Comparison of ENCODE assay signal across 14 cellular contexts in the genomic region with DNA sequence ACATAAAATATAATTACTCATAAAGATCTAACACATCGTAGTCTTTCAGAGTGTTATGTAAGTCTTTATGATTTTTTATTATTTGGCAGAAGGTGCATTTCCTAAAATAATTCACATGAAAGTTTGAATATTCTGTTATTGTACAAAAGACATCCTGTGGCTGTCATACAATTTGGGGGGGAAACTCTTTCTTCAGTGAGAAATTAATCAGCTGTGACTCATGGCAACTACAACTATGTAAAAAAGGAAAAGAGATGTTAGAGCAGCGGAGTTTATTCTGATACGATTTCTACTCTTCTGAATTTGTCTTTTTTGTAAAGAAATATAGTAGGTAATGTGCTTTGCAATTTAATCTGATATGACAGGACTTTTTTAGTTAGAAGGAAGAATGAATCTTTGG. TPM values are rescaled to one million over a fixed set of nuclear protein-coding genes. Genes with fewer than 3 reads are reported as not detected.
DNase-seq lines count a peak whose midpoint lies in the region; ATAC-seq lines count a peak whose summit lies in the region.
"Had no signal": no experiment of that assay in that cellular context is flagged by ENCODE, and none has a peak within 500 bp of the region (broad histone marks: within the 10 kb centered on the region; RNA-seq: fewer than 3 reads in every experiment).

No MANE protein-coding gene starts in this region.

- peaks cover 3% of the 10 kb centered on the region for H3K36me3 Mint-ChIP-seq in stimulated activated naive CD8-positive, alpha-beta T cell treated with anti-CD3 and anti-CD28 coated beads, Interleukin-15, Interleukin-2, amounts not matched to agents 100 ng/mL and 50 ng/mL, for 24 hours (ENCODE audit: low read depth)
- peaks cover 12% of the 10 kb centered on the region for H3K36me3 Mint-ChIP-seq in IgD-negative memory B cell
- H3K36me3 Mint-ChIP-seq in stimulated activated naive B cell treated with anti-CD40 and anti-IgM and Interleukin-4, amounts not matched to agents 10 μg/mL and 1 μg/mL and 100 μg/mL, for 72 hours: peaks cover 15 to 38% of the 10 kb centered on the region in 2 donors
- H3K36me3 Mint-ChIP-seq: CD14-positive monocyte had no signal

- DNase-seq in stimulated activated naive CD8-positive, alpha-beta T cell treated with anti-CD3 and anti-CD28 coated beads, Interleukin-15, Interleukin-2, amounts not matched to agents 100 U/mL and 50 U/mL, for 24 hours: no peak
- no peak for DNase-seq in stimulated activated naive B cell treated with anti-CD40 and anti-IgM and Interleukin-4, amounts not matched to agents 10 μg/mL and 1 μg/mL and 100 μg/mL, for 72 hours
- DNase-seq in NCI-H2081 treated with DMSO at 0.1 percent for 48 hours (lab: John Stamatoyannopoulos, UW): no peak
- no peak for DNase-seq in NCI-H69 (lab: John Stamatoyannopoulos, UW)
- DNase-seq in CD1c-positive myeloid dendritic cell (ENCODE audit: extremely low spot score): no peak
- DNase-seq: amniotic stem cell, cerebellar nuclear complex, DMS79, H9 had no signal

- no peaks in the 10 kb centered on the region for H3K9me3 Mint-ChIP-seq in stimulated activated naive CD8-positive, alpha-beta T cell treated with anti-CD3 and anti-CD28 coated beads, Interleukin-15, Interleukin-2, amounts not matched to agents 100 ng/mL and 50 ng/mL, for 24 hours
- H3K9me3 Mint-ChIP-seq in IgD-negative memory B cell: no peaks in the 10 kb centered on the region
- H3K9me3 Mint-ChIP-seq in stimulated activated naive B cell treated with anti-CD40 and anti-IgM and Interleukin-4, amounts not matched to agents 10 μg/mL and 1 μg/mL and 100 μg/mL, for 72 hours: peaks cover 1 to 4% of the 10 kb centered on the region in 2 donors
- H3K9me3 Mint-ChIP-seq: activated T-helper 2 cell treated with anti-CD3 and anti-CD28 coated beads, Interferon-gamma antibody, Interleukin-2, Interleukin-4, amounts not matched to agents 10 μg/mL and 5 μg/mL and 100 μg/mL, durations not matched to agents 14 hours and 24 hours and 36 hours; H9 had no signal

- H3K27ac Mint-ChIP-seq in stimulated activated naive CD8-positive, alpha-beta T cell treated with anti-CD3 and anti-CD28 coated beads, Interleukin-15, Interleukin-2, amounts not matched to agents 100 ng/mL and 50 ng/mL, for 24 hours: peak overlapping the region; percentile 77
- peak overlapping the region; percentile 97 to 99 (median 98) for H3K27ac Mint-ChIP-seq in IgD-negative memory B cell
- peak overlapping the region; percentile 79 for H3K27ac Mint-ChIP-seq in stimulated activated naive B cell treated with anti-CD40 and anti-IgM and Interleukin-4, amounts not matched to agents 10 μg/mL and 1 μg/mL and 100 μg/mL, for 72 hours
- H3K27ac Mint-ChIP-seq: activated T-helper 2 cell treated with anti-CD3 and anti-CD28 coated beads, Interferon-gamma antibody, Interleukin-2, Interleukin-4, amounts not matched to agents 10 μg/mL and 5 μg/mL and 100 μg/mL, durations not matched to agents 14 hours and 24 hours and 36 hours; CD14-positive monocyte; H9 had no signal

- peaks cover 15% of the 10 kb centered on the region for H3K27me3 Mint-ChIP-seq in stimulated activated naive CD8-positive, alpha-beta T cell treated with anti-CD3 and anti-CD28 coated beads, Interleukin-15, Interleukin-2, amounts not matched to agents 100 ng/mL and 50 ng/mL, for 24 hours
- H3K27me3 Mint-ChIP-seq in IgD-negative memory B cell: no peaks in the 10 kb centered on the region
- H3K27me3 Mint-ChIP-seq in stimulated activated naive B cell treated with anti-CD40 and anti-IgM and Interleukin-4, amounts not matched to agents 10 μg/mL and 1 μg/mL and 100 μg/mL, for 72 hours: no peaks in the 10 kb centered on the region

- no peak for ATAC-seq in stimulated activated naive CD8-positive, alpha-beta T cell treated with anti-CD3 and anti-CD28 coated beads, Interleukin-15, Interleukin-2, amounts not matched to agents 100 U/mL and 50 U/mL, for 24 hours
- ATAC-seq in HG02623 (IDR thresholded peaks at IDR 0.05; ENCODE audit: unreplicated experiment): peak; percentile 26
- peak in 1 of 2 donors; percentile 29 for ATAC-seq in stimulated activated naive B cell treated with anti-CD40 and anti-IgM and Interleukin-4, amounts not matched to agents 10 μg/mL and 1 μg/mL and 100 μg/mL, for 72 hours (replicated peaks)

- peaks cover 13% of the 10 kb centered on the region for H3K4me1 Mint-ChIP-seq in stimulated activated naive CD8-positive, alpha-beta T cell treated with anti-CD3 and anti-CD28 coated beads, Interleukin-15, Interleukin-2, amounts not matched to agents 100 ng/mL and 50 ng/mL, for 24 hours (ENCODE audit: low read depth)
- peaks cover 46 to 58% (median 48%) of the 10 kb centered on the region in 3 donors for H3K4me1 Mint-ChIP-seq in IgD-negative memory B cell
- H3K4me1 Mint-ChIP-seq in stimulated activated naive B cell treated with anti-CD40 and anti-IgM and Interleukin-4, amounts not matched to agents 10 μg/mL and 1 μg/mL and 100 μg/mL, for 72 hours: peaks cover 30 to 68% of the 10 kb centered on the region in 2 donors

- peak overlapping the region; percentile 14 for H3K4me3 Mint-ChIP-seq in stimulated activated naive CD8-positive, alpha-beta T cell treated with anti-CD3 and anti-CD28 coated beads, Interleukin-15, Interleukin-2, amounts not matched to agents 100 ng/mL and 50 ng/mL, for 24 hours
- H3K4me3 Mint-ChIP-seq in IgD-negative memory B cell: peak overlapping the region; percentile 80 to 92 (median 90)
- peak overlapping the region; percentile 67 to 71 for H3K4me3 Mint-ChIP-seq in stimulated activated naive B cell treated with anti-CD40 and anti-IgM and Interleukin-4, amounts not matched to agents 10 μg/mL and 1 μg/mL and 100 μg/mL, for 72 hours
- H3K4me3 Mint-ChIP-seq: CD14-positive monocyte, H9 had no signal

RNA-seq across cellular contexts. Expression of a gene that starts 14.2 kb away (rescaled TPM):
- 5.3 TPM for polyA plus RNA-seq in IgD-negative memory B cell
- polyA plus RNA-seq: CD14-positive monocyte had no signal

Comparison
In these comparisons a context has a peak if more than half of its experiments do, and no peak if none do; other contexts are left out.
1. H3K4me3 Mint-ChIP-seq: peak in every context shown above with its lines; median percentile 90 in IgD-negative memory B cell; 69 in stimulated activated naive B cell treated with anti-CD40 and anti-IgM and Interleukin-4, amounts not matched to agents 10 μg/mL and 1 μg/mL and 100 μg/mL, for 72 hours; 14 in stimulated activated naive CD8-positive, alpha-beta T cell treated with anti-CD3 and anti-CD28 coated beads, Interleukin-15, Interleukin-2, amounts not matched to agents 100 ng/mL and 50 ng/mL, for 24 hours.